In the genomic region with DNA sequence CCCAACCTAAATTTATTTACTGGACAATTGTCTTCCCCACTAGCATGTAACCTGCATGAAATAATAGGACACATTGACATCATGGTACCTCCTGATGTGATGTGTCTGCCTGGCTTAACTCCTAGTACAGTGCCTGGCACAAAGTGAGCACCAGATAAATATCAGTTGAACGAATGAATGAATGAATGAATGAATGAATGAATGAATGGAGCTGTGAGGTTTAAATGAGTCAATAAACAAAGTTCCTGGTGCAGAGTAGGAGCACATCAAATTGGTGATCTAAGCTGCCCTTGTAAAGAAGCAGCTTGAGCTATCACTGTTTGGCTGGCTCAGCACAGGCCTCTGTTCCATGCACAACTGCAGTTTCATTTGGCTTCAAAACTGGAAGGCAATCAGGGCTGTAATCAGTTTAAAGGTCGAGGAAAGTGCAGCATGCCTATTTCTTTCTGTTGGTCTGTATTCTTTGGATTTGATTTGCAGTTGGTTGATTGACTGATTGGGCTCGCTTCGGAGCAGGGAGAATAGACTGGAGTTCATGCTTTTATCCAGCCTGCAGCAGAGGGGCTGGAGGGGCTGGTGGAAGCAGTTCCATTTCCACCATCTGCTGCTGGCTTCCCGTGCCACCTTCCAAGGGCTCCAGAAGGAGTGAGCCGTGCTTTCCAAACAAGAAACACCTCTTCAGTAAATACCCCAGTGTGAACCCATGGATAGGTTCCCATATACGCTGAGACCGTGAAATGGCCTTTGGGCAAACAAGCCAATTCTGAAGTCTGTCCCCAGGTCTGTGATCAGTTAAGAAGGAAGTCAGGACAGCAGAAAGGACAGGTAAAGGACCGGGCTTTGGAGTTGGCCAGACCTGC, we compare ENCODE assay signal across 18 cellular contexts. TPM values are rescaled to one million over a fixed set of nuclear protein-coding genes. Genes with fewer than 3 reads are reported as not detected.
"Had no signal": no experiment of that assay in that cellular context is flagged by ENCODE, and none has a peak within 500 bp of the region (broad histone marks: within the 10 kb centered on the region; RNA-seq: fewer than 3 reads in every experiment).

No MANE protein-coding gene starts in this region.

- H3K36me3 Mint-ChIP-seq: activated naive CD4-positive, alpha-beta T cell treated with anti-CD3 and anti-CD28 coated beads, Interleukin-2, amount 10 ng/mL, durations not matched to agents 7 days and 5 days; stimulated activated naive B cell treated with anti-CD40 and anti-IgM and Interleukin-4, amounts not matched to agents 10 μg/mL and 1 μg/mL and 100 μg/mL, for 72 hours had no signal

- H3K27me3 ChIP-seq: adrenal gland, neural progenitor cell, ovary, spleen had no signal

- H3K9me3 ChIP-seq: adrenal gland, ovary, spleen had no signal

- DNase-seq: activated CD4-positive, alpha-beta T cell treated with anti-CD3 and anti-CD28 coated beads, Interleukin-2, amount 10 ng/mL, durations not matched to agents 7 days and 5 days; activated CD4-positive, CD25-positive, alpha-beta regulatory T cell; activated CD8-positive, alpha-beta memory T cell treated with anti-CD3 and anti-CD28 coated beads for 24 hours; activated naive CD4-positive, alpha-beta T cell treated with anti-CD3 and anti-CD28 coated beads, Interleukin-2, amount 10 ng/mL, durations not matched to agents 7 days and 5 days; adrenal gland; central memory CD4-positive, alpha-beta T cell; endodermal cell; erythroblast; ovary; spleen; stimulated activated CD4-positive, alpha-beta T cell treated with anti-CD3 and anti-CD28 coated beads, Interleukin-2, amount 100 ng/mL, for 24 hours; stimulated activated naive B cell treated with anti-CD40 and anti-IgM and Interleukin-4, amounts not matched to agents 10 μg/mL and 1 μg/mL and 100 μg/mL, for 72 hours; substantia nigra; T-helper 17 cell; trophoblast cell had no signal

- ATAC-seq: stimulated activated naive B cell treated with anti-CD40 and anti-IgM and Interleukin-4, amounts not matched to agents 10 μg/mL and 1 μg/mL and 100 μg/mL, for 72 hours; T-helper 17 cell had no signal

- H3K4me1 ChIP-seq: neural progenitor cell, spleen had no signal

- H3K36me3 ChIP-seq: adrenal gland, neural progenitor cell, ovary, spleen had no signal

- H3K4me3 ChIP-seq: adrenal gland, neural progenitor cell, ovary, spleen had no signal

- H3K9me3 Mint-ChIP-seq: activated CD4-positive, alpha-beta T cell treated with anti-CD3 and anti-CD28 coated beads, Interleukin-2, amount 10 ng/mL, durations not matched to agents 7 days and 5 days; activated naive CD4-positive, alpha-beta T cell treated with anti-CD3 and anti-CD28 coated beads, Interleukin-2, amount 10 ng/mL, durations not matched to agents 7 days and 5 days; activated T-helper 2 cell treated with anti-CD3 and anti-CD28 coated beads, Interferon-gamma antibody, Interleukin-2, Interleukin-4, amounts not matched to agents 10 μg/mL and 5 μg/mL and 100 μg/mL, durations not matched to agents 14 hours and 24 hours and 36 hours; dendritic cell treated with granulocyte-macrophage colony-stimulating factor and Interleukin-4, amounts not matched to agents 40 ng/mL and 50 ng/mL, for 4 days; endodermal cell; neural progenitor cell; stimulated activated naive B cell treated with anti-CD40 and anti-IgM and Interleukin-4, amounts not matched to agents 10 μg/mL and 1 μg/mL and 100 μg/mL, for 72 hours had no signal

- H3K27ac ChIP-seq: neural progenitor cell, ovary, spleen had no signal

- H3K27ac Mint-ChIP-seq: activated CD4-positive, alpha-beta T cell treated with anti-CD3 and anti-CD28 coated beads, Interleukin-2, amount 10 ng/mL, durations not matched to agents 7 days and 5 days; activated naive CD4-positive, alpha-beta T cell treated with anti-CD3 and anti-CD28 coated beads, Interleukin-2, amount 10 ng/mL, durations not matched to agents 7 days and 5 days; activated T-helper 2 cell treated with anti-CD3 and anti-CD28 coated beads, Interferon-gamma antibody, Interleukin-2, Interleukin-4, amounts not matched to agents 10 μg/mL and 5 μg/mL and 100 μg/mL, durations not matched to agents 14 hours and 24 hours and 36 hours; dendritic cell treated with granulocyte-macrophage colony-stimulating factor and Interleukin-4, amounts not matched to agents 40 ng/mL and 50 ng/mL, for 4 days; endodermal cell; neural progenitor cell; stimulated activated naive B cell treated with anti-CD40 and anti-IgM and Interleukin-4, amounts not matched to agents 10 μg/mL and 1 μg/mL and 100 μg/mL, for 72 hours; T-helper 17 cell had no signal

RNA-seq across cellular contexts. Expression of gene GPRC5B, which starts 54.6 kb away (rescaled TPM):
- total RNA-seq: activated T-helper 2 cell treated with anti-CD3 and anti-CD28 coated beads, Interferon-gamma antibody, Interleukin-2, Interleukin-4, amounts not matched to agents 10 μg/mL and 5 μg/mL and 100 μg/mL, durations not matched to agents 14 hours and 24 hours and 36 hours had no signal
